Comparison of ENCODE assay signal across 8 cellular contexts in the genomic region with DNA sequence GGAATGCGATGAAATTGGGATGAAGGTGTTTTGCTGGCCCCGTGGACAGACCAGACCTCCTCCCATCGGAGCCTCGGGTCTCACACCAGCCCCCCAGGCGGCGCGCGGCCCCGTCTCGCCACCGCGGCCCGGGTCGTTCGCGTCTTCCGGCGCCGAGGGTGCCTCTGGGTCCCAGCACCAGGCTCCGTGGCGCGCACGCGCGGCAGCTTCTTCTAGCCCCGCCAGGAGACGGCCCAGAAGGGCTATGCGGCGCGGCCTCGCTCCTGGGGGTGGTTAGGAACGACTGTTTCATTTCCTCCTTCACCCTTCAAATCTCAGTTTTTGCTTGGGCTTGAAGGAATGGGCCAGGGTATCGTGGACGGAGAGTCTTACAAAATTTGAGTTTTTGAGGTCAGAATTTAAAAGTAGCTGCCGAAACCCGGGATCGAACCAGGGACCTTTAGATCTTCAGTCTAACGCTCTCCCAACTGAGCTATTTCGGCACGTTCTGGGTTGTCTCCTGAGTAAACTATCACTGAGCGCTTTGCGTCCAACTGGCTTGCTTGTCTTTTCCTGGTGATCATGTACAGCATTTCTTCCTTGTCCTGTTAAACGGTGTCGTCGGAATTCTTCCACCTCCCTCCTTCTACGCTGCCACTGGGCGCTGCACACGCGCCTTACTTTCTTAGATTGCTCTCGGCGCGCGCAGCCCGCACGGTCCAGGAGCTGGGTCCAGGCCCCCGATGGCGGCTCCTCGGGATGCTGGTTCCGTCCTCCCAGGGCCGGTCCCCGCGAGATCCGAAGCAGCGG. TPM values are rescaled to one million over a fixed set of nuclear protein-coding genes. Genes with fewer than 3 reads are reported as not detected.
DNase-seq lines count a peak whose midpoint lies in the region; ATAC-seq, FAIRE-seq and TF ChIP-seq lines count a peak whose summit lies in the region.

No MANE protein-coding gene starts in this region.

- peak overlapping the region; percentile 84 for H3K4me3 Mint-ChIP-seq in progenitor cell of endocrine pancreas (ENCODE audit: low read depth)

- ATAC-seq in HG02840 (IDR thresholded peaks at IDR 0.05; ENCODE audit: low FRiP score, unreplicated experiment), result peak; percentile 90

- peak overlapping the region; percentile 98 for H3K27ac Mint-ChIP-seq in progenitor cell of endocrine pancreas

- no peaks in the 10 kb centered on the region for H3K4me1 Mint-ChIP-seq in progenitor cell of endocrine pancreas (ENCODE audit: low read depth)

- TF ChIP-seq CTCF in left ventricle myocardium inferior (IDR thresholded peaks at IDR 0.05; ENCODE audit: borderline replicate concordance) (peak; percentile 26), progenitor cell of endocrine pancreas (IDR thresholded peaks at IDR 0.05; ENCODE audit: unreplicated experiment) (no peak)

- peak; percentile 56 for TF ChIP-seq POLR2A in GM12891 (IDR thresholded peaks at IDR 0.05; ENCODE audit: low read depth, low read length)

- no peaks in the 10 kb centered on the region for H3K36me3 ChIP-seq in left ventricle myocardium inferior

- H3K27me3 Mint-ChIP-seq in progenitor cell of endocrine pancreas, result peaks cover 8% of the 10 kb centered on the region

- peak; percentile 98 for FAIRE-seq in GM12891 (lab: Jason Lieb, UNC)

- peak overlapping the region; percentile 83 for H3K4me3 ChIP-seq in left ventricle myocardium inferior

- H3K27me3 ChIP-seq in left ventricle myocardium inferior (ENCODE audit: low read depth), result no peaks in the 10 kb centered on the region

- peaks cover 2% of the 10 kb centered on the region for H3K9me3 Mint-ChIP-seq in progenitor cell of endocrine pancreas (ENCODE audit: low read depth)

- H3K9me3 ChIP-seq in left ventricle myocardium inferior (replicated peaks), result no peaks in the 10 kb centered on the region

- DNase-seq in GM12891 (ENCODE audit: insufficient read length, low spot score) (peak; percentile 86), NCI-H146 (lab: John Stamatoyannopoulos, UW) (peak; percentile 96), T-helper 1 cell (peak; percentile 76 to 94 (median 88)), amniotic stem cell (lab: John Stamatoyannopoulos, UW) (peak; percentile 86), left ventricle myocardium inferior (peak; percentile 91), progenitor cell of endocrine pancreas (ENCODE audit: low spot score, unreplicated experiment) (peak; percentile 82), ureter (ENCODE audit: low spot score) (peak; percentile 94)

- no peaks in the 10 kb centered on the region for H3K36me3 Mint-ChIP-seq in progenitor cell of endocrine pancreas (ENCODE audit: insufficient read depth)

- intact Hi-C loops in left ventricle myocardium inferior (cut with micrococcal nuclease), result no loop called here

- peaks cover 24% of the 10 kb centered on the region for H3K4me1 ChIP-seq in left ventricle myocardium inferior

- peak overlapping the region; percentile 95 for H3K27ac ChIP-seq in left ventricle myocardium inferior (replicated peaks)

TF ChIP-seq in GM12891, 5 proteins besides CTCF, POLR2A, EP300 and RAD21:
- TF ChIP-seq POU2F2 (IDR thresholded peaks at IDR 0.05; ENCODE audit: low read depth, low read length), result no peak
- TF ChIP-seq PAX5 (IDR thresholded peaks at IDR 0.05; ENCODE audit: insufficient read depth, low read length, severe bottlenecking), result no peak
- no peak; the same call in 1 of the 2 replicates for TF ChIP-seq POLR2AphosphoS5 (IDR thresholded peaks at IDR 0.05; ENCODE audit: low read depth, low read length)
- no peak; the same call in 1 of the 2 replicates for TF ChIP-seq TAF1 (IDR thresholded peaks at IDR 0.05; ENCODE audit: low read depth, low read length)
- TF ChIP-seq SPI1 (IDR thresholded peaks at IDR 0.05; ENCODE audit: low read depth, low read length), result peak; percentile 78
TF ChIP-seq in GM12891: peak in this region for 1.

RNA-seq across cellular contexts. Expression of a gene that starts 46.5 kb away (rescaled TPM):
- polyA plus RNA-seq in GM12891 (2012; ENCODE audit: low read depth, missing spikeins), result 9.2 TPM
- 3.7 TPM for total RNA-seq in left ventricle myocardium inferior
- total RNA-seq in progenitor cell of endocrine pancreas, result 12.9 and 13.5 TPM in 2 replicates
- total RNA-seq in ureter, result 11.5 TPM

RNA-seq across cellular contexts. Expression of a gene that starts 52.2 kb away (rescaled TPM):
- 1.8 TPM for polyA plus RNA-seq in GM12891 (2012; ENCODE audit: low read depth, missing spikeins)
- total RNA-seq in left ventricle myocardium inferior, result 3.6 TPM
- 5.3 TPM in 2 replicates for total RNA-seq in progenitor cell of endocrine pancreas
- 5.1 TPM for total RNA-seq in ureter

Comparison
In these comparisons a context has a peak if more than half of its experiments do, and no peak if none do; other contexts are left out.
1. Peak in every context shown above with its lines: DNase-seq, ATAC-seq, H3K4me3 ChIP-seq and H3K27ac ChIP-seq.